In genomic region chr4:69858683-69859082, GRCh38 we compare ENCODE assay signal across 15 cellular contexts. TPM values are rescaled to one million over a fixed set of nuclear protein-coding genes. Genes with fewer than 3 reads are reported as not detected.
DNase-seq lines count a peak whose midpoint lies in the region; ATAC-seq and TF ChIP-seq lines count a peak whose summit lies in the region.
"Had no signal": no experiment of that assay in that cellular context is flagged by ENCODE, and none has a peak within 500 bp of the region (broad histone marks: within the 10 kb centered on the region; RNA-seq: fewer than 3 reads in every experiment).

No MANE protein-coding gene starts in this region.

- TF ChIP-seq CTCF in cardiac fibroblast (IDR thresholded peaks at IDR 0.05; ENCODE audit: low read depth, low read length) (no peak), BE2C (IDR thresholded peaks at IDR 0.05; ENCODE audit: low read depth, low read length) (no peak)

- H3K27me3 Mint-ChIP-seq in activated naive CD8-positive, alpha-beta T cell treated with anti-CD3 and anti-CD28 coated beads, Interleukin-2, amount 50 U/mL, for 24 hours: no peaks in the 10 kb centered on the region
- H3K27me3 Mint-ChIP-seq: IgD-negative memory B cell had no signal

- H3K4ac ChIP-seq in mesenchymal stem cell (ENCODE audit: low read depth in 1 of 2, low read length in 2 of 2): no peak overlapping the region

- peak overlapping the region; percentile 21 to 27 for H3K4me3 ChIP-seq in cardiac fibroblast (replicated peaks in 1 of 2; ENCODE audit: low read depth in 2 of 2, low read length in 2 of 2)
- no peak overlapping the region for H3K4me3 ChIP-seq in mesenchymal stem cell (ENCODE audit: insufficient read depth in 1 of 2, low read depth in 1 of 2, low read length in 2 of 2)
- H3K4me3 ChIP-seq in BE2C (ENCODE audit: low read depth, low read length): no peak overlapping the region
- H3K4me3 ChIP-seq: right atrium auricular region had no signal

- no peak overlapping the region for H2BK12ac ChIP-seq in mesenchymal stem cell (ENCODE audit: low read length in 2 of 2)

- H3K9me3 Mint-ChIP-seq in activated naive CD8-positive, alpha-beta T cell treated with anti-CD3 and anti-CD28 coated beads, Interleukin-2, amount 50 U/mL, for 24 hours: no peaks in the 10 kb centered on the region
- H3K9me3 Mint-ChIP-seq: CD8-positive, alpha-beta T cell had no signal

- H2AK5ac ChIP-seq in mesenchymal stem cell (ENCODE audit: low read length, severe bottlenecking): no peak overlapping the region

- H3K9me3 ChIP-seq in mesenchymal stem cell (ENCODE audit: control insufficient read depth, low read length) (no peaks in the 10 kb centered on the region), BE2C (no peaks in the 10 kb centered on the region)
- H3K9me3 ChIP-seq: right atrium auricular region had no signal

- no peak for ATAC-seq in activated naive CD8-positive, alpha-beta T cell treated with anti-CD3 and anti-CD28 coated beads, Interleukin-2, amount 50 U/mL, for 24 hours
- no peak for ATAC-seq in HG03571 (IDR thresholded peaks at IDR 0.05; ENCODE audit: unreplicated experiment)
- ATAC-seq: CD8-positive, alpha-beta T cell had no signal

- H3K18ac ChIP-seq in mesenchymal stem cell (ENCODE audit: low read depth in 1 of 2, low read length in 2 of 2): no peak overlapping the region

- no peak overlapping the region for H2BK5ac ChIP-seq in mesenchymal stem cell (ENCODE audit: low read depth, low read length, poor library complexity, severe bottlenecking)

- H3K9ac ChIP-seq in mesenchymal stem cell (ENCODE audit: low read length): no peak overlapping the region

- H3K4me2 ChIP-seq in mesenchymal stem cell (ENCODE audit: low read length, poor library complexity, severe bottlenecking): no peak overlapping the region

- no peaks in the 10 kb centered on the region for H3K36me3 Mint-ChIP-seq in activated naive CD8-positive, alpha-beta T cell treated with anti-CD3 and anti-CD28 coated beads, Interleukin-2, amount 50 U/mL, for 24 hours (ENCODE audit: low read depth)
- H3K36me3 Mint-ChIP-seq: CD8-positive, alpha-beta T cell; IgD-negative memory B cell had no signal

- H3K27ac Mint-ChIP-seq in activated naive CD8-positive, alpha-beta T cell treated with anti-CD3 and anti-CD28 coated beads, Interleukin-2, amount 50 U/mL, for 24 hours: no peak overlapping the region
- H3K27ac Mint-ChIP-seq: CD8-positive, alpha-beta T cell; IgD-negative memory B cell had no signal

- H3K79me1 ChIP-seq in mesenchymal stem cell (replicated peaks; ENCODE audit: low read length, poor library complexity, severe bottlenecking): no peaks in the 10 kb centered on the region

- H3K4me3 Mint-ChIP-seq in activated naive CD8-positive, alpha-beta T cell treated with anti-CD3 and anti-CD28 coated beads, Interleukin-2, amount 50 U/mL, for 24 hours: no peak overlapping the region
- H3K4me3 Mint-ChIP-seq: CD8-positive, alpha-beta T cell; IgD-negative memory B cell had no signal

- H3K27me3 ChIP-seq in mesenchymal stem cell (ENCODE audit: control insufficient read depth in 1 of 2, insufficient read depth in 1 of 2, low read length in 2 of 2): no peaks in the 10 kb centered on the region
- no peaks in the 10 kb centered on the region for H3K27me3 ChIP-seq in BE2C
- H3K27me3 ChIP-seq: right atrium auricular region had no signal

- H2BK15ac ChIP-seq in mesenchymal stem cell (ENCODE audit: low read depth, poor library complexity, severe bottlenecking): no peak overlapping the region

- no peaks in the 10 kb centered on the region for H3K36me3 ChIP-seq in mesenchymal stem cell (ENCODE audit: control insufficient read depth in 1 of 2, insufficient read depth in 2 of 2, low read depth in 1 of 2, low read length in 2 of 2)
- H3K36me3 ChIP-seq in BE2C: no peaks in the 10 kb centered on the region
- H3K36me3 ChIP-seq: right atrium auricular region had no signal

- peak; percentile 17 for DNase-seq in HT1080 (ENCODE audit: low read depth)
- DNase-seq in NCI-H69 (lab: John Stamatoyannopoulos, UW): peak; percentile 86
- DNase-seq in cardiac fibroblast (ENCODE audit: low read depth in 2 of 2): peak; percentile 42 to 68
- DNase-seq in mesenchymal stem cell: peak; percentile 28
- no peak for DNase-seq in activated naive CD8-positive, alpha-beta T cell treated with anti-CD3 and anti-CD28 coated beads, Interleukin-2, amount 50 U/mL, for 24 hours
- no peak for DNase-seq in BE2C
- no peak for DNase-seq in activated CD4-positive, alpha-beta T cell treated with anti-CD3 and anti-CD28 coated beads for 4 hours
- DNase-seq: activated T-cell treated with anti-CD3 and anti-CD28 coated beads for 4 hours; anterior cingulate cortex; CD8-positive, alpha-beta T cell; HCEC 1CT; SIG-M5 had no signal

- no peak overlapping the region for H3K14ac ChIP-seq in mesenchymal stem cell (ENCODE audit: low read length in 2 of 2)

- no peak overlapping the region for H3K27ac ChIP-seq in mesenchymal stem cell (ENCODE audit: low read length, poor library complexity, severe bottlenecking)
- H3K27ac ChIP-seq: right atrium auricular region had no signal

- no peak overlapping the region for H4K8ac ChIP-seq in mesenchymal stem cell (ENCODE audit: low read length)

- 53% methylated on average over 1 of the region's 1 CpG for WGBS in mesenchymal stem cell

- no peaks in the 10 kb centered on the region for H3K4me1 Mint-ChIP-seq in activated naive CD8-positive, alpha-beta T cell treated with anti-CD3 and anti-CD28 coated beads, Interleukin-2, amount 50 U/mL, for 24 hours
- H3K4me1 Mint-ChIP-seq: IgD-negative memory B cell had no signal

- no peak overlapping the region for H2AFZ ChIP-seq in mesenchymal stem cell (ENCODE audit: low read depth, low read length)

- H3K4me1 ChIP-seq in mesenchymal stem cell (ENCODE audit: control insufficient read depth, insufficient read depth, low read depth, low read length) (no peaks in the 10 kb centered on the region), BE2C (no peaks in the 10 kb centered on the region)
- H3K4me1 ChIP-seq: right atrium auricular region had no signal

- H4K91ac ChIP-seq in mesenchymal stem cell (ENCODE audit: low read length): no peak overlapping the region

- H3K23ac ChIP-seq in mesenchymal stem cell (ENCODE audit: low read length in 2 of 2): no peak overlapping the region

- no peak overlapping the region for H2BK120ac ChIP-seq in mesenchymal stem cell (ENCODE audit: low read depth, low read length)

RNA-seq across cellular contexts. Expression of gene SULT1E1, which starts 1.3 kb away (rescaled TPM):
- 0.11 TPM in 1 of 2 replicates, not detected in the other for total RNA-seq in HT1080 (2014; rRNA removed; shearing (Covaris generic))
- not detected in 2 replicates for polyA plus RNA-seq in HT1080 (2015; cell fraction: cytosol; rRNA removed)
- 0.33 TPM in 1 of 2 replicates, not detected in the other for polyA plus RNA-seq in HT1080 (2015; cell fraction: nucleus; rRNA removed)
- 0.28 TPM for polyA plus RNA-seq in mesenchymal stem cell (2013, experiment 1 of 2)
- 0.22 TPM for polyA plus RNA-seq in mesenchymal stem cell (2013, experiment 2 of 2)
- polyA plus RNA-seq in BE2C (2012; ENCODE audit: insufficient read depth, insufficient read length, low read depth): not detected
- total RNA-seq: CD8-positive, alpha-beta T cell; right atrium auricular region had no signal
- polyA plus RNA-seq: IgD-negative memory B cell had no signal

Comparison
In these comparisons a context has a peak if more than half of its experiments do, and no peak if none do; other contexts are left out.
1. DNase-seq: peak in HT1080 (single experiment), NCI-H69 (single experiment), cardiac fibroblast (2 of 2) and mesenchymal stem cell (single experiment); none in activated naive CD8-positive, alpha-beta T cell treated with anti-CD3 and anti-CD28 coated beads, Interleukin-2, amount 50 U/mL, for 24 hours (single experiment), BE2C (single experiment) and activated CD4-positive, alpha-beta T cell treated with anti-CD3 and anti-CD28 coated beads for 4 hours (0 of 2).
2. H3K4me3 ChIP-seq: peak in cardiac fibroblast (2 of 2); none in mesenchymal stem cell (0 of 2) and BE2C (single experiment).